In the genomic region with DNA sequence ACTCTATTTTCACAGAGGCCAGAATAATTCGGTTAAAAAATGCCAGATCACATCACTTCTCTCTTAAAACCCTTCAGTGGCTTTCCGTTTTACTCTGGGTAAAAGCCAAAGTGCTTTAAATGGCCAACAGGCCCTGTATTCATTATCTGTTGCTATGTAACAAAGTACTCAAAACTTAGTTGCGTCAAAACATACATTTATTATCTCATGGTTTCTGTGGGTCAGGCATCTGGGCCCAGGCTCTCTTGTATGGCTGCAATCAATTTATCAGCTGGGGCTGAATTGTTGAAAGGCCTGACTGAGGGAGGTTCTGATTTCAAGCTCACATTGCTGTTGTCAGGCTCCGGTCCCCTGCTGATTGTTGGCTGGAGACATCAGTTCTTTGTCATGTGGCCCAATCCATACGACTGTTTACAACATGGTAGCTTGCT, we compare ENCODE assay signal across 21 cellular contexts.
DNase-seq lines count a peak whose midpoint lies in the region; ATAC-seq and TF ChIP-seq lines count a peak whose summit lies in the region.
"Had no signal": no experiment of that assay in that cellular context is flagged by ENCODE, and none has a peak within 500 bp of the region (broad histone marks: within the 10 kb centered on the region; RNA-seq: fewer than 3 reads in every experiment).

No MANE protein-coding gene starts in this region.

- H3K4me1 ChIP-seq in HUES64 (ENCODE audit: insufficient read depth, low read length): peaks cover 6% of the 10 kb centered on the region; the same call in 1 of the 2 replicates
- H3K4me1 ChIP-seq: Caco-2, testis had no signal

- H3K27ac ChIP-seq in HUES64 (ENCODE audit: low read depth, low read length): peak overlapping the region; percentile 38; the same call in 1 of the 2 replicates
- H3K27ac ChIP-seq in caudate nucleus (ENCODE audit: low read depth, low read length): no peak overlapping the region
- H3K27ac ChIP-seq: esophagus muscularis mucosa, testis, VCaP had no signal

- H3K27me3 Mint-ChIP-seq in WTC11 (ENCODE audit: low read depth): no peaks in the 10 kb centered on the region
- H3K27me3 Mint-ChIP-seq in nephron (ENCODE audit: low read depth): no peaks in the 10 kb centered on the region
- H3K27me3 Mint-ChIP-seq in activated CD4-positive, alpha-beta memory T cell treated with anti-CD3 and anti-CD28 coated beads, Interleukin-2, amount 10 ng/mL, durations not matched to agents 7 days and 5 days: peaks cover 3% of the 10 kb centered on the region

- CTCF ChIA-PET in WTC11 (lab: Charles Lee): interaction anchor here (1.0 to 1.4 kb wide), 3 partner anchors 25 to 73 kb away, joined by 3 to 10 read pairs (median 3); no protein-coding TSS in a partner anchor
- CTCF ChIA-PET in activated CD4-positive, alpha-beta memory T cell treated with anti-CD3 and anti-CD28 coated beads, Interleukin-2, amount 10 ng/mL, durations not matched to agents 7 days and 5 days (lab: Charles Lee): no interaction called here

- H3K4me1 Mint-ChIP-seq in WTC11: peaks cover 10% of the 10 kb centered on the region
- peaks cover 10% of the 10 kb centered on the region for H3K4me1 Mint-ChIP-seq in nephron
- no peaks in the 10 kb centered on the region for H3K4me1 Mint-ChIP-seq in activated CD4-positive, alpha-beta memory T cell treated with anti-CD3 and anti-CD28 coated beads, Interleukin-2, amount 10 ng/mL, durations not matched to agents 7 days and 5 days
- H3K4me1 Mint-ChIP-seq: memory B cell had no signal

- 0 out of 2 replicates have a peak overlapping the region, but pooled peaks have one; percentile 3 for H3K27ac Mint-ChIP-seq in WTC11
- H3K27ac Mint-ChIP-seq in nephron: peak overlapping the region; percentile 40 to 66 (median 40)
- H3K27ac Mint-ChIP-seq in activated CD4-positive, alpha-beta memory T cell treated with anti-CD3 and anti-CD28 coated beads, Interleukin-2, amount 10 ng/mL, durations not matched to agents 7 days and 5 days: no peak overlapping the region
- H3K27ac Mint-ChIP-seq: activated CD4-positive, alpha-beta memory T cell treated with anti-CD3 and anti-CD28 coated beads for 36 hours; memory B cell had no signal

- no peak for TF ChIP-seq CTCF in WTC11 (IDR thresholded peaks at IDR 0.05)
- TF ChIP-seq CTCF in nephron (IDR thresholded peaks at IDR 0.05; ENCODE audit: unreplicated experiment in 3 of 3): no peak

- POLR2A ChIA-PET in WTC11 (lab: Charles Lee): no interaction called here
- POLR2A ChIA-PET in activated CD4-positive, alpha-beta memory T cell treated with anti-CD3 and anti-CD28 coated beads, Interleukin-2, amount 10 ng/mL, durations not matched to agents 7 days and 5 days (lab: Charles Lee): no interaction called here

- WGBS in HUES64: 82% methylated on average over 4 of the region's 5 CpGs

- H3K36me3 Mint-ChIP-seq in WTC11 (peaks cover 9% of the 10 kb centered on the region), nephron (ENCODE audit: low read depth) (no peaks in the 10 kb centered on the region)
- no peaks in the 10 kb centered on the region for H3K36me3 Mint-ChIP-seq in activated CD4-positive, alpha-beta memory T cell treated with anti-CD3 and anti-CD28 coated beads, Interleukin-2, amount 10 ng/mL, durations not matched to agents 7 days and 5 days (ENCODE audit: low read depth)
- H3K36me3 Mint-ChIP-seq: activated CD4-positive, alpha-beta memory T cell treated with anti-CD3 and anti-CD28 coated beads for 36 hours had no signal

- H3K36me3 ChIP-seq in HUES64 (ENCODE audit: insufficient read depth, low read length): no peaks in the 10 kb centered on the region
- H3K36me3 ChIP-seq: esophagus muscularis mucosa had no signal

- H3K27me3 ChIP-seq in HUES64 (ENCODE audit: insufficient read depth, low read length): no peaks in the 10 kb centered on the region
- H3K27me3 ChIP-seq: esophagus muscularis mucosa, testis had no signal

- no peak overlapping the region for H3K9ac ChIP-seq in HUES64 (ENCODE audit: low read depth, low read length)

- H3K9me3 Mint-ChIP-seq in WTC11 (peaks cover 14% of the 10 kb centered on the region), nephron (no peaks in the 10 kb centered on the region)
- H3K9me3 Mint-ChIP-seq in activated CD4-positive, alpha-beta memory T cell treated with anti-CD3 and anti-CD28 coated beads, Interleukin-2, amount 10 ng/mL, durations not matched to agents 7 days and 5 days: peaks cover 2% of the 10 kb centered on the region
- H3K9me3 Mint-ChIP-seq: activated CD4-positive, alpha-beta memory T cell treated with anti-CD3 and anti-CD28 coated beads for 36 hours had no signal

- no peak overlapping the region for H3K4me3 ChIP-seq in HUES64 (ENCODE audit: low read length)
- H3K4me3 ChIP-seq: esophagus muscularis mucosa, K562, testis had no signal

- ATAC-seq in WTC11 (peak; percentile 87), HG03432 (IDR thresholded peaks at IDR 0.05; ENCODE audit: unreplicated experiment) (no peak)
- ATAC-seq: K562 had no signal

- no peaks in the 10 kb centered on the region for H3K9me3 ChIP-seq in HUES64 (ENCODE audit: insufficient read depth, low read depth, low read length)
- H3K9me3 ChIP-seq: Caco-2, esophagus muscularis mucosa, testis had no signal

- DNase-seq in NCI-H2227 (lab: John Stamatoyannopoulos, UW; ENCODE audit: unreplicated experiment) (peak; percentile 18), WTC11 (ENCODE audit: low spot score) (peak; percentile 29), caudate nucleus (lab: John Stamatoyannopoulos, UW) (no peak)
- DNase-seq in stimulated activated CD4-positive, alpha-beta T cell treated with anti-CD3 and anti-CD28 coated beads, Interleukin-2, amount 100 ng/mL, for 48 hours: no peak
- DNase-seq in activated CD4-positive, alpha-beta memory T cell treated with anti-CD3 and anti-CD28 coated beads, Interleukin-2, amount 10 ng/mL, durations not matched to agents 7 days and 5 days: no peak
- DNase-seq: activated CD4-positive, alpha-beta memory T cell treated with anti-CD3 and anti-CD28 coated beads for 36 hours; AML-193; Caco-2; glutamatergic neuron; HCEC 1CT; NCI-H510A; Right ventricle myocardium superior; testis had no signal

- no peak overlapping the region for H3K4me3 Mint-ChIP-seq in WTC11
- no peak overlapping the region for H3K4me3 Mint-ChIP-seq in nephron
- no peak overlapping the region for H3K4me3 Mint-ChIP-seq in activated CD4-positive, alpha-beta memory T cell treated with anti-CD3 and anti-CD28 coated beads, Interleukin-2, amount 10 ng/mL, durations not matched to agents 7 days and 5 days
- H3K4me3 Mint-ChIP-seq: activated CD4-positive, alpha-beta memory T cell treated with anti-CD3 and anti-CD28 coated beads for 36 hours; memory B cell; neural crest cell had no signal

TF ChIP-seq in WTC11, 78 proteins besides CTCF, POLR2A, EP300 and RAD21:
- TF ChIP-seq IRF2 (CRISPR knock-in tag; IDR thresholded peaks at IDR 0.05; ENCODE audit: borderline replicate concordance, low read depth): no peak
- TF ChIP-seq, protein P1, sequence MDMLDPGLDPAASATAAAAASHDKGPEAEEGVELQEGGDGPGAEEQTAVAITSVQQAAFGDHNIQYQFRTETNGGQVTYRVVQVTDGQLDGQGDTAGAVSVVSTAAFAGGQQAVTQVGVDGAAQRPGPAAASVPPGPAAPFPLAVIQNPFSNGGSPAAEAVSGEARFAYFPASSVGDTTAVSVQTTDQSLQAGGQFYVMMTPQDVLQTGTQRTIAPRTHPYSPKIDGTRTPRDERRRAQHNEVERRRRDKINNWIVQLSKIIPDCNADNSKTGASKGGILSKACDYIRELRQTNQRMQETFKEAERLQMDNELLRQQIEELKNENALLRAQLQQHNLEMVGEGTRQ (CRISPR knock-in tag; IDR thresholded peaks at IDR 0.05): peak; percentile 51
- TF ChIP-seq, protein P2, sequence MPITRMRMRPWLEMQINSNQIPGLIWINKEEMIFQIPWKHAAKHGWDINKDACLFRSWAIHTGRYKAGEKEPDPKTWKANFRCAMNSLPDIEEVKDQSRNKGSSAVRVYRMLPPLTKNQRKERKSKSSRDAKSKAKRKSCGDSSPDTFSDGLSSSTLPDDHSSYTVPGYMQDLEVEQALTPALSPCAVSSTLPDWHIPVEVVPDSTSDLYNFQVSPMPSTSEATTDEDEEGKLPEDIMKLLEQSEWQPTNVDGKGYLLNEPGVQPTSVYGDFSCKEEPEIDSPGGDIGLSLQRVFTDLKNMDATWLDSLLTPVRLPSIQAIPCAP (CRISPR knock-in tag; IDR thresholded peaks at IDR 0.05): no peak
- no peak for TF ChIP-seq CREB1 (CRISPR knock-in tag; IDR thresholded peaks at IDR 0.05)
- no peak for TF ChIP-seq ZNF396 (CRISPR knock-in tag; IDR thresholded peaks at IDR 0.05; ENCODE audit: borderline replicate concordance)
- TF ChIP-seq, protein P3, sequence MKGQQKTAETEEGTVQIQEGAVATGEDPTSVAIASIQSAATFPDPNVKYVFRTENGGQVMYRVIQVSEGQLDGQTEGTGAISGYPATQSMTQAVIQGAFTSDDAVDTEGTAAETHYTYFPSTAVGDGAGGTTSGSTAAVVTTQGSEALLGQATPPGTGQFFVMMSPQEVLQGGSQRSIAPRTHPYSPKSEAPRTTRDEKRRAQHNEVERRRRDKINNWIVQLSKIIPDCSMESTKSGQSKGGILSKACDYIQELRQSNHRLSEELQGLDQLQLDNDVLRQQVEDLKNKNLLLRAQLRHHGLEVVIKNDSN (CRISPR knock-in tag; IDR thresholded peaks at IDR 0.05): no peak
- no peak for TF ChIP-seq SMAD3 (CRISPR knock-in tag; IDR thresholded peaks at IDR 0.05; ENCODE audit: borderline replicate concordance)

Comparison
In these comparisons a context has a peak if more than half of its experiments do, and no peak if none do; other contexts are left out.
1. DNase-seq: peak in NCI-H2227 (single experiment) and WTC11 (single experiment); none in caudate nucleus (0 of 61), stimulated activated CD4-positive, alpha-beta T cell treated with anti-CD3 and anti-CD28 coated beads, Interleukin-2, amount 100 ng/mL, for 48 hours (0 of 2) and activated CD4-positive, alpha-beta memory T cell treated with anti-CD3 and anti-CD28 coated beads, Interleukin-2, amount 10 ng/mL, durations not matched to agents 7 days and 5 days (single experiment).